In the genomic region with DNA sequence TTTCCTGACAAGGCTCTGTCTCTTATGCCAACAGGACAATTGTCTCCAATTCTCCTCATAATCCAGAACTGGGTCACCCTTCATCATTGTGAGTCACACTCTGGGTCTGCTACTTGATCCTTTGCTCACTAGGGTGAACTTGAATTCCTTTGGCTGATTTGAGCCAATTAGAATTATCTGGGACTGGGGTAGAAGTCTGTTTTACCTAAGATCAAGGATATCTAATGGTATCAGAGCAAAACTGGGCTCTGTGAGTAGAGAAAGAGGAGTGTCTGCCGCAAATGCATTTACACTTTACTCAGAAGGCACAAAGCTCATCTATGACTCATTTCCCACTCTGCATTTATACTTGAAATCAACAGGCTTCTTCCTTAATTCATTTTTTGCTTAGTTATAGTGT, we compare ENCODE assay signal across 16 cellular contexts.
DNase-seq lines count a peak whose midpoint lies in the region; ATAC-seq and TF ChIP-seq lines count a peak whose summit lies in the region.
"Had no signal": no experiment of that assay in that cellular context is flagged by ENCODE, and none has a peak within 500 bp of the region (broad histone marks: within the 10 kb centered on the region; RNA-seq: fewer than 3 reads in every experiment).

No MANE protein-coding gene starts in this region.

- intact Hi-C loops in left lung (cut with DNase I) = no loop called here
- intact Hi-C loops in body of pancreas (cut with DNase I) = no loop called here

- ATAC-seq in left lung (no peak), body of pancreas (no peak), GM21723 (IDR thresholded peaks at IDR 0.05; ENCODE audit: unreplicated experiment) (no peak)
- ATAC-seq: SK-N-SH treated with all-trans-retinoic acid at 6 μM for 48 hours had no signal

- no peak for TF ChIP-seq POLR2A in body of pancreas (IDR thresholded peaks at IDR 0.05)

- DNase-seq in EH (ENCODE audit: low read depth) (peak; percentile 9), NCI-H226 (peak; percentile 16), cardiac fibroblast (ENCODE audit: low read depth in 2 of 2) (peak; percentile 14 to 50), left lung (no peak), body of pancreas (no peak)
- no peak for DNase-seq in NK-92 treated with Interleukin-12 subunit alpha and Interleukin-12 subunit beta, amount 100 ng/mL, for 24 hours (lab: John Stamatoyannopoulos, UW)
- DNase-seq: aorta; DMS 273 treated with DMSO at 0.1 percent for 48 hours; KBM-7; NCI-H1436 treated with DMSO at 0.1 percent for 48 hours; NCI-H446; stimulated activated naive CD4-positive, alpha-beta T cell treated with Interleukin-2 at 50 U/mL for 16 hours had no signal

- H3K4me3 ChIP-seq in cardiac fibroblast (replicated peaks in 1 of 2; ENCODE audit: low read depth in 2 of 2, low read length in 2 of 2) = no peak overlapping the region
- H3K4me3 ChIP-seq in mesodermal cell (ENCODE audit: extremely low read depth, insufficient read depth, low read length, poor library complexity, severe bottlenecking) = no peak overlapping the region
- no peak overlapping the region for H3K4me3 ChIP-seq in left lung
- H3K4me3 ChIP-seq in body of pancreas = no peak overlapping the region

- H3K27ac ChIP-seq in mesodermal cell (ENCODE audit: low read depth, low read length, severe bottlenecking) = peak overlapping the region; percentile 33
- no peak overlapping the region for H3K27ac ChIP-seq in left lung
- no peak overlapping the region for H3K27ac ChIP-seq in body of pancreas
- H3K27ac ChIP-seq: neutrophil had no signal

- TF ChIP-seq CTCF in cardiac fibroblast (IDR thresholded peaks at IDR 0.05; ENCODE audit: low read depth, low read length) = no peak
- no peak for TF ChIP-seq CTCF in left lung (IDR thresholded peaks at IDR 0.05)
- TF ChIP-seq CTCF in body of pancreas (IDR thresholded peaks at IDR 0.05) = no peak

- H3K9me3 ChIP-seq in mesodermal cell (ENCODE audit: control insufficient read depth, low read length) (no peaks in the 10 kb centered on the region), left lung (no peaks in the 10 kb centered on the region), body of pancreas (no peaks in the 10 kb centered on the region)
- H3K9me3 ChIP-seq: neutrophil had no signal

- H3K4me1 ChIP-seq in mesodermal cell (ENCODE audit: control insufficient read depth, insufficient read depth, low read length, poor library complexity, severe bottlenecking) (peaks cover 15% of the 10 kb centered on the region), left lung (no peaks in the 10 kb centered on the region), body of pancreas (no peaks in the 10 kb centered on the region)

- H3K27me3 ChIP-seq in left lung (no peaks in the 10 kb centered on the region), body of pancreas (no peaks in the 10 kb centered on the region)
- H3K27me3 ChIP-seq: neutrophil had no signal

- no CpG with 5 or more reads among the region's 1 CpG for WGBS in mesodermal cell (ENCODE audit: insufficient coverage in 2 of 2), 2 experiments
- WGBS in body of pancreas, 2 donors = 94 to 97% methylated on average over 1 of the region's 1 CpG

- H3K36me3 ChIP-seq in mesodermal cell (ENCODE audit: control insufficient read depth, insufficient read depth, low read length) (no peaks in the 10 kb centered on the region), left lung (no peaks in the 10 kb centered on the region), body of pancreas (replicated peaks in 1 of 2; ENCODE audit: insufficient read depth in 1 of 2, low read depth in 2 of 2) (no peaks in the 10 kb centered on the region)
- H3K36me3 ChIP-seq: neutrophil had no signal

Comparison
In these comparisons a context has a peak if more than half of its experiments do, and no peak if none do; other contexts are left out.
1. DNase-seq: peak in EH (single experiment), NCI-H226 (single experiment) and cardiac fibroblast (2 of 2); none in left lung (0 of 2), body of pancreas (0 of 4) and NK-92 treated with Interleukin-12 subunit alpha and Interleukin-12 subunit beta, amount 100 ng/mL, for 24 hours (single experiment).